In the genomic region with DNA sequence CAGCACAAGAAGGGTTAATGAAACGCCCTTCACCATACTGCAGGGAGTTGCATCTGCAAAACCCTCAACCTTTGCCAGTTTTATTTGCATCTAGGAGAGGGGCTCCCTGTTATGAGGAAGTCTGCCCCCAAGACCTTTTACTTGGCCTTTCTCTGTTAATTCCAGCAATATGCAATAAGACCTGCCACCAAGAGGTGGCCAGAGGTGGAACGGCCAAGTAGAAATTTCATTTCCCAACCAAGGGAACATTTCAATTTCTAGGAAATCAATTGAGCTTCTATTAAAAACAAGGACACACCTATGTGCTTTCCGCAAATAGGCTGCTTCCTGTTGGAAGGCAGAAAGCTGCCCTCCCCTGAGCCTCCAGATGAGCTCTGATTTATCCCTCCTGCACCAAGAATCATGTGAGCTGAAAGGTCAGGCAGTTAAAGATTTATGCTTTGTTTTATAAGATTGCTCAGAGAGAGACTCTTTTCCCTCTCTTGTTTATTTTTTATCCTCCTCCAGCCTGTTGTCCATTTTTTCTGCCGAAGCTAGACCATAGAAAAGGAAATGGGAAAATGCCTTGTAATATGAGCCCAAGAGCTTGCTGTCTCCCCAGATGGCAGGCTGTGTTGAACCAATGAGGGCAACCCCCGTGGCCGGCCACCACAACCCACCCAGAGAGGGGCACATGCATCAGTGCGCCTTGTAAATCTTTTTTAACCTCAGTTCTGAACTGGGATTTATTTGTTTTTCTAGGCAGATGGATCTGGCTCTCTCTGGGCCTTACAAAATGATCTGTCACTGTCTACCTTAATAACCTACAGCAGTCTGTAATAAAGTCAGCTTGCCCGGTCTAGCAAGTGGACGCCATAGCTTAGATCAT, we compare ENCODE assay signal across 16 cellular contexts.
A peak's percentile ranks its signal among the peaks of the same experiment; 100 is the strongest.
DNase-seq lines count a peak whose midpoint lies in the region; ATAC-seq, FAIRE-seq and TF ChIP-seq lines count a peak whose summit lies in the region.
"Had no signal": no experiment of that assay in that cellular context is flagged by ENCODE, and none has a peak within 500 bp of the region (broad histone marks: within the 10 kb centered on the region; RNA-seq: fewer than 3 reads in every experiment).

No MANE protein-coding gene starts in this region.

- H3K9me3 ChIP-seq in H1 (ENCODE audit: insufficient read depth in 2 of 2, low read depth in 1 of 2, low read length in 1 of 2) (no peaks in the 10 kb centered on the region), MG63 (no peaks in the 10 kb centered on the region), gastrocnemius medialis (no peaks in the 10 kb centered on the region)
- H3K9me3 ChIP-seq: left lung had no signal

- H3K9ac ChIP-seq in H1 (replicated peaks in 1 of 4; ENCODE audit: extremely low read depth in 1 of 4, low read depth in 3 of 4, low read length in 3 of 4) (no peak overlapping the region), rectal smooth muscle tissue (ENCODE audit: low read length) (no peak overlapping the region)

- FAIRE-seq in H1 (lab: Jason Lieb, UNC), result no peak
- FAIRE-seq: bronchial epithelial cell had no signal

- no peak overlapping the region for H4K8ac ChIP-seq in H1 (ENCODE audit: extremely low read depth, insufficient read depth, low read length)

- peak overlapping the region; percentile 77 for H2AFZ ChIP-seq in H1 (ENCODE audit: low read length)

- H3K56ac ChIP-seq in H1 (replicated peaks; ENCODE audit: insufficient read length, low read depth, low read length), result no peak overlapping the region

- no peak overlapping the region for H3K14ac ChIP-seq in H1 (ENCODE audit: insufficient read length)

- CTCF ChIA-PET in H1 (lab: Charles Lee; ENCODE audit: partially characterized antibody), result interaction anchor here (0.6 to 3.4 kb wide), 7 partner anchors 11 to 1416 kb away, joined by 3 to 16 read pairs (median 3); no protein-coding TSS in a partner anchor

- no peak overlapping the region for H3K4me2 ChIP-seq in H1 (ENCODE audit: insufficient read depth in 1 of 2, low read depth in 2 of 2, low read length in 2 of 2)

- H2BK120ac ChIP-seq in H1 (replicated peaks; ENCODE audit: low read depth, low read length), result no peak overlapping the region

- H2BK15ac ChIP-seq in H1 (ENCODE audit: low read length), result no peak overlapping the region

- no peak overlapping the region for H2AK5ac ChIP-seq in H1 (ENCODE audit: low read depth, low read length)

- no peak for ATAC-seq in stimulated activated naive B cell treated with anti-CD40 and anti-IgM and Interleukin-4, amounts not matched to agents 10 μg/mL and 1 μg/mL and 100 μg/mL, for 72 hours (replicated peaks)
- no peak for ATAC-seq in GM19397 (IDR thresholded peaks at IDR 0.05; ENCODE audit: unreplicated experiment)
- ATAC-seq in gastrocnemius medialis, result no peak
- ATAC-seq: left lung had no signal

- DNase-seq in COLO829 (ENCODE audit: low spot score), result peak; percentile 28
- DNase-seq in LNCaP clone FGC (ENCODE audit: low read depth), result peak; percentile 30
- DNase-seq in H1 (ENCODE audit: low read depth in 1 of 2, low spot score in 2 of 2), result no peak
- DNase-seq in MG63, result no peak
- DNase-seq in stimulated activated naive B cell treated with anti-CD40 and anti-IgM and Interleukin-4, amounts not matched to agents 10 μg/mL and 1 μg/mL and 100 μg/mL, for 72 hours, result no peak
- DNase-seq in gastrocnemius medialis, result no peak
- DNase-seq: activated CD4-positive, alpha-beta T cell treated with anti-CD3 and anti-CD28 coated beads, Interleukin-2, amount 10 ng/mL, durations not matched to agents 24 days and 14 days; activated naive CD4-positive, alpha-beta T cell treated with anti-CD3 and anti-CD28 coated beads, Interleukin-2, amount 50 U/mL, for 16 hours; AML-193; effector CD8-positive, alpha-beta T cell; left lung; NCI-H187 treated with DMSO at 0.1 percent for 48 hours had no signal

- H2BK12ac ChIP-seq in H1 (ENCODE audit: low read depth, low read length), result no peak overlapping the region

- in situ Hi-C loops in gastrocnemius medialis (cut with MboI; ENCODE audit: low sequenced_read_pairs in 4 of 4), result no loop called here

- H3K79me2 ChIP-seq in H1 (ENCODE audit: control insufficient read depth in 1 of 2, insufficient read depth in 2 of 2, low read length in 2 of 2), result no peaks in the 10 kb centered on the region

- POLR2A ChIA-PET in H1 (lab: Charles Lee; ENCODE audit: partially characterized antibody), result no interaction called here

- no peak overlapping the region for H4K5ac ChIP-seq in H1 (ENCODE audit: insufficient read length, low read depth, low read length)

- no peak overlapping the region for H3K27ac Mint-ChIP-seq in stimulated activated naive B cell treated with anti-CD40 and anti-IgM and Interleukin-4, amounts not matched to agents 10 μg/mL and 1 μg/mL and 100 μg/mL, for 72 hours
- H3K27ac Mint-ChIP-seq: activated CD4-positive, alpha-beta T cell treated with anti-CD3 and anti-CD28 coated beads, Interleukin-2, amount 10 ng/mL, durations not matched to agents 24 days and 14 days; progenitor cell of endocrine pancreas had no signal

- TF ChIP-seq EP300 in H1 (IDR thresholded peaks at IDR 0.05; ENCODE audit: borderline replicate concordance in 1 of 2, low read depth in 2 of 2, low read length in 2 of 2), result no peak

- 84% methylated on average over 9 of the region's 9 CpGs; no CpG with 5 or more reads in 1 of the 2 experiments for WGBS in H1 (ENCODE audit: extremely low coverage in 1 of 2, insufficient coverage in 1 of 2, insufficient read length in 1 of 2, insufficient replicate concordance in 2 of 2, low coverage in 1 of 2, low lambda C conversion rate in 2 of 2, missing lambda C conversion rate in 1 of 2), 2 experiments

- no peak overlapping the region for H3K4me3 ChIP-seq in LNCaP clone FGC (ENCODE audit: low read depth, low read length)
- H3K4me3 ChIP-seq in H1 (ENCODE audit: extremely low read depth in 1 of 4, insufficient read depth in 2 of 4, low read depth in 3 of 4, low read length in 4 of 4), result no peak overlapping the region
- H3K4me3 ChIP-seq in rectal smooth muscle tissue (ENCODE audit: low read length), result no peak overlapping the region
- no peak overlapping the region for H3K4me3 ChIP-seq in MG63
- no peak overlapping the region for H3K4me3 ChIP-seq in gastrocnemius medialis
- H3K4me3 ChIP-seq: left lung had no signal

- no peak overlapping the region for H4K91ac ChIP-seq in H1 (replicated peaks; ENCODE audit: insufficient read length, low read length)

- no peak overlapping the region; the same call in 1 of the 2 replicates for H2BK5ac ChIP-seq in H1 (ENCODE audit: low read depth, low read length)

- H3K23ac ChIP-seq in H1 (ENCODE audit: insufficient read length), result no peak overlapping the region

- H3K4ac ChIP-seq in H1 (replicated peaks; ENCODE audit: insufficient read length, low read depth, low read length), result no peak overlapping the region

- TF ChIP-seq CTCF in LNCaP clone FGC (IDR thresholded peaks at IDR 0.05; ENCODE audit: control insufficient read depth, extremely low read depth, insufficient read depth) (no peak), H1 (IDR thresholded peaks at IDR 0.05; ENCODE audit: control extremely low read depth in 1 of 3, insufficient read depth in 1 of 3, low read depth in 1 of 3, low read length in 3 of 3) (peak in 1 of 3 experiments; percentile 19; a peak in 1 of 4 replicates), gastrocnemius medialis (IDR thresholded peaks at IDR 0.05 in 4 of 5, conservative IDR thresholded peaks at IDR 0.05 in 1 of 5) (no peak)

- H3K4me1 Mint-ChIP-seq in stimulated activated naive B cell treated with anti-CD40 and anti-IgM and Interleukin-4, amounts not matched to agents 10 μg/mL and 1 μg/mL and 100 μg/mL, for 72 hours, result peaks cover 11 to 35% of the 10 kb centered on the region in 2 donors

- H3K9me3 Mint-ChIP-seq in stimulated activated naive B cell treated with anti-CD40 and anti-IgM and Interleukin-4, amounts not matched to agents 10 μg/mL and 1 μg/mL and 100 μg/mL, for 72 hours, result peaks cover 0 to under 1% of the 10 kb centered on the region in 2 donors

- H3K27me3 ChIP-seq in H1 (replicated peaks in 1 of 4; ENCODE audit: control insufficient read depth in 3 of 4, extremely low read depth in 1 of 4, insufficient read depth in 3 of 4, low read length in 3 of 4) (no peaks in the 10 kb centered on the region), rectal smooth muscle tissue (ENCODE audit: control insufficient read depth, insufficient read depth, low read length) (no peaks in the 10 kb centered on the region), MG63 (no peaks in the 10 kb centered on the region), gastrocnemius medialis (no peaks in the 10 kb centered on the region)
- H3K27me3 ChIP-seq: left lung had no signal

- intact Hi-C loops in gastrocnemius medialis (cut with DNase I; ENCODE audit: low total_unique reads), result no loop called here

- H3K4me1 ChIP-seq in H1 (replicated peaks in 1 of 4; ENCODE audit: control insufficient read depth in 3 of 4, insufficient read depth in 4 of 4, low read length in 3 of 4) (peaks cover 2 to 24% (median 18%) of the 10 kb centered on the region in 4 experiments; a peak in 4 of 7 replicates), rectal smooth muscle tissue (ENCODE audit: control insufficient read depth, insufficient read depth, low read length) (peaks cover 14% of the 10 kb centered on the region), gastrocnemius medialis (no peaks in the 10 kb centered on the region)

- H3K27ac ChIP-seq in H1 (ENCODE audit: low read depth, low read length), result no peak overlapping the region
- H3K27ac ChIP-seq in rectal smooth muscle tissue (ENCODE audit: low read depth, low read length), result peak overlapping the region; percentile 25
- H3K27ac ChIP-seq in gastrocnemius medialis, result no peak overlapping the region
- H3K27ac ChIP-seq: left lung had no signal

- no peak overlapping the region for H2BK20ac ChIP-seq in H1 (ENCODE audit: low read length)

- H3K36me3 ChIP-seq in H1 (ENCODE audit: control insufficient read depth in 2 of 4, insufficient read depth in 4 of 4, low read length in 3 of 4), result no peaks in the 10 kb centered on the region
- no peaks in the 10 kb centered on the region for H3K36me3 ChIP-seq in rectal smooth muscle tissue (ENCODE audit: control insufficient read depth, insufficient read depth, low read length)
- H3K36me3 ChIP-seq in MG63, result no peaks in the 10 kb centered on the region
- no peaks in the 10 kb centered on the region for H3K36me3 ChIP-seq in gastrocnemius medialis
- H3K36me3 ChIP-seq: left lung had no signal

- TF ChIP-seq POLR2A in H1 (IDR thresholded peaks at IDR 0.05; ENCODE audit: control extremely low read depth in 1 of 2, low read depth in 2 of 2, low read length in 2 of 2) (no peak), gastrocnemius medialis (IDR thresholded peaks at IDR 0.05) (no peak)

- no peaks in the 10 kb centered on the region for H4K20me1 ChIP-seq in H1 (replicated peaks in 1 of 2; ENCODE audit: control insufficient read depth in 1 of 2, insufficient read depth in 2 of 2, low read length in 2 of 2)

- H3K23me2 ChIP-seq in H1 (ENCODE audit: low read depth, low read length), result no peaks in the 10 kb centered on the region

- no peaks in the 10 kb centered on the region for H3K36me3 Mint-ChIP-seq in stimulated activated naive B cell treated with anti-CD40 and anti-IgM and Interleukin-4, amounts not matched to agents 10 μg/mL and 1 μg/mL and 100 μg/mL, for 72 hours

- H3K27me3 Mint-ChIP-seq in stimulated activated naive B cell treated with anti-CD40 and anti-IgM and Interleukin-4, amounts not matched to agents 10 μg/mL and 1 μg/mL and 100 μg/mL, for 72 hours, result peaks cover 4 to 14% of the 10 kb centered on the region in 2 donors
- H3K27me3 Mint-ChIP-seq: activated CD4-positive, alpha-beta T cell treated with anti-CD3 and anti-CD28 coated beads, Interleukin-2, amount 10 ng/mL, durations not matched to agents 24 days and 14 days had no signal

- no peak overlapping the region for H3K18ac ChIP-seq in H1 (ENCODE audit: extremely low read depth, low read length)

- H3K79me1 ChIP-seq in H1 (ENCODE audit: low read depth, low read length), result no peaks in the 10 kb centered on the region

- H3K4me3 Mint-ChIP-seq in stimulated activated naive B cell treated with anti-CD40 and anti-IgM and Interleukin-4, amounts not matched to agents 10 μg/mL and 1 μg/mL and 100 μg/mL, for 72 hours, result no peak overlapping the region
- H3K4me3 Mint-ChIP-seq: activated CD4-positive, alpha-beta T cell treated with anti-CD3 and anti-CD28 coated beads, Interleukin-2, amount 10 ng/mL, durations not matched to agents 24 days and 14 days had no signal

- no peak for TF ChIP-seq RAD21 in H1 (IDR thresholded peaks at IDR 0.05 in 1 of 2, conservative IDR thresholded peaks at IDR 0.05 in 1 of 2; ENCODE audit: low read depth in 2 of 2, low read length in 2 of 2)

Comparison
In these comparisons a context has a peak if more than half of its experiments do, and no peak if none do; other contexts are left out.
1. DNase-seq: peak in COLO829 (single experiment) and LNCaP clone FGC (single experiment); none in H1 (0 of 2), MG63 (single experiment), stimulated activated naive B cell treated with anti-CD40 and anti-IgM and Interleukin-4, amounts not matched to agents 10 μg/mL and 1 μg/mL and 100 μg/mL, for 72 hours (single experiment) and gastrocnemius medialis (0 of 2).